14 cellular contexts compared by ENCODE assay signal in the genomic region with DNA sequence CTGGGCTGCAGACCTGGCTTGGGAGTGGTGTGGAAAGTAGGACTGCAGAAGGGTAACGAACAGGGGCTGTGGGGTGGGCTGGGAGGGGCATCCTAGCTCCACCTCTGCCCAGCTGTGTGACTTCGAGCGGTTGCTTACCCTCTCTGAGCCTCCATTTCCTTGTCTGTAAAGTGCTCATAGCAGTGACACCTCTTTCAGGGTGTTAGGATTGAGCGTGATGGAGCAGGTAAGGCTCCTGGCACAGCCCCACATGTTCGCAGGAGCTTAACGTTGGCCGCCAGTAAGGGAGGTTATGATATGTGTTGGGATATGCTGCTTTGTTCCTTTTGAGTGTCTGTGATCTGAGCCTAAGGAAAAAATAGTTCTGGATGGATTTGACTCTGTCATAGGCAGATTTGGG. TPM values are rescaled to one million over a fixed set of nuclear protein-coding genes. Genes with fewer than 3 reads are reported as not detected.
DNase-seq lines count a peak whose midpoint lies in the region; ATAC-seq and TF ChIP-seq lines count a peak whose summit lies in the region.
"Had no signal": no experiment of that assay in that cellular context is flagged by ENCODE, and none has a peak within 500 bp of the region (broad histone marks: within the 10 kb centered on the region; RNA-seq: fewer than 3 reads in every experiment).

No MANE protein-coding gene starts in this region.

- CTCF ChIA-PET in WTC11 (lab: Charles Lee) = interaction anchor here (1.0 to 2.1 kb wide), 6 partner anchors 9 to 45 kb away, joined by 3 to 12 read pairs (median 8); no protein-coding TSS in a partner anchor

- H3K36me3 Mint-ChIP-seq in WTC11 (no peaks in the 10 kb centered on the region), neural crest cell (ENCODE audit: low read depth) (no peaks in the 10 kb centered on the region)
- H3K36me3 Mint-ChIP-seq: activated naive CD4-positive, alpha-beta T cell treated with anti-CD3 and anti-CD28 coated beads, Interleukin-2, amount 10 ng/mL, durations not matched to agents 7 days and 5 days had no signal

- H3K27me3 ChIP-seq in tibial artery = no peaks in the 10 kb centered on the region

- DNase-seq in WTC11 (ENCODE audit: low spot score) (no peak), neural crest cell (ENCODE audit: low read depth, low spot score) (no peak), tibial artery (no peak)
- DNase-seq: activated naive CD4-positive, alpha-beta T cell treated with anti-CD3 and anti-CD28 coated beads, Interleukin-2, amount 10 ng/mL, durations not matched to agents 7 days and 5 days; cerebellar nuclear complex; NCI-H1105 treated with DMSO at 0.1 percent for 48 hours; NCI-H510A treated with DMSO at 0.1 percent for 48 hours; occipital lobe; T-helper 9 cell had no signal

- H3K27ac ChIP-seq in tibial artery = peak overlapping the region; percentile 83 to 96

- POLR2A ChIA-PET in WTC11 (lab: Charles Lee) = interaction anchor here (1.0 kb wide), 1 partner anchor 12 kb away, joined by 3 read pairs; no protein-coding TSS in a partner anchor

- H3K9me3 ChIP-seq in tibial artery = no peaks in the 10 kb centered on the region

- H3K4me1 Mint-ChIP-seq in WTC11 (peaks cover 53% of the 10 kb centered on the region), neural crest cell (peaks cover 40% of the 10 kb centered on the region)
- H3K4me1 Mint-ChIP-seq: activated naive CD4-positive, alpha-beta T cell treated with anti-CD3 and anti-CD28 coated beads, Interleukin-2, amount 10 ng/mL, durations not matched to agents 7 days and 5 days had no signal

- no peaks in the 10 kb centered on the region for H3K36me3 ChIP-seq in tibial artery

- ATAC-seq in WTC11 (no peak), esophagus mucosa (peak; percentile 17), HG03135 (IDR thresholded peaks at IDR 0.05; ENCODE audit: unreplicated experiment) (no peak), HG03520 (IDR thresholded peaks at IDR 0.05; ENCODE audit: unreplicated experiment) (no peak), GM21619 (IDR thresholded peaks at IDR 0.05; ENCODE audit: unreplicated experiment) (no peak)

- no peaks in the 10 kb centered on the region for H3K9me3 Mint-ChIP-seq in WTC11
- no peaks in the 10 kb centered on the region for H3K9me3 Mint-ChIP-seq in neural crest cell
- H3K9me3 Mint-ChIP-seq: activated naive CD4-positive, alpha-beta T cell treated with anti-CD3 and anti-CD28 coated beads, Interleukin-2, amount 10 ng/mL, durations not matched to agents 7 days and 5 days; stimulated activated naive CD8-positive, alpha-beta T cell treated with anti-CD3 and anti-CD28 coated beads, Interleukin-15, Interleukin-2, amounts not matched to agents 100 ng/mL and 50 ng/mL, for 24 hours had no signal

- no peak for TF ChIP-seq CTCF in WTC11 (IDR thresholded peaks at IDR 0.05)
- no peak for TF ChIP-seq CTCF in neural crest cell (conservative IDR thresholded peaks at IDR 0.05)
- TF ChIP-seq CTCF in tibial artery (IDR thresholded peaks at IDR 0.05) = no peak

- no peak overlapping the region for H3K4me3 Mint-ChIP-seq in WTC11
- no peak overlapping the region for H3K4me3 Mint-ChIP-seq in neural crest cell
- H3K4me3 Mint-ChIP-seq: activated naive CD4-positive, alpha-beta T cell treated with anti-CD3 and anti-CD28 coated beads, Interleukin-2, amount 10 ng/mL, durations not matched to agents 7 days and 5 days; stimulated activated naive CD8-positive, alpha-beta T cell treated with anti-CD3 and anti-CD28 coated beads, Interleukin-15, Interleukin-2, amounts not matched to agents 100 ng/mL and 50 ng/mL, for 24 hours had no signal

- no peaks in the 10 kb centered on the region for H3K27me3 Mint-ChIP-seq in WTC11 (ENCODE audit: low read depth)
- H3K27me3 Mint-ChIP-seq in neural crest cell (ENCODE audit: low read depth) = no peaks in the 10 kb centered on the region
- H3K27me3 Mint-ChIP-seq: activated naive CD4-positive, alpha-beta T cell treated with anti-CD3 and anti-CD28 coated beads, Interleukin-2, amount 10 ng/mL, durations not matched to agents 7 days and 5 days; stimulated activated naive CD8-positive, alpha-beta T cell treated with anti-CD3 and anti-CD28 coated beads, Interleukin-15, Interleukin-2, amounts not matched to agents 100 ng/mL and 50 ng/mL, for 24 hours had no signal

- intact Hi-C loops in tibial artery (cut with DNase I; ENCODE audit: low total_unique reads) = no loop called here

- H3K27ac Mint-ChIP-seq in WTC11 (peak overlapping the region; percentile 92), neural crest cell (ENCODE audit: unreplicated experiment) (peak overlapping the region; percentile 89)
- H3K27ac Mint-ChIP-seq: activated naive CD4-positive, alpha-beta T cell treated with anti-CD3 and anti-CD28 coated beads, Interleukin-2, amount 10 ng/mL, durations not matched to agents 7 days and 5 days; stimulated activated naive CD8-positive, alpha-beta T cell treated with anti-CD3 and anti-CD28 coated beads, Interleukin-15, Interleukin-2, amounts not matched to agents 100 ng/mL and 50 ng/mL, for 24 hours had no signal

- H3K4me1 ChIP-seq in tibial artery = peaks cover 7 to 100% (median 86%) of the 10 kb centered on the region in 4 donors

- no peak overlapping the region for H3K4me3 ChIP-seq in tibial artery

TF ChIP-seq in WTC11, 78 proteins besides CTCF, POLR2A, EP300 and RAD21 (continues in another document):
- TF ChIP-seq SOX15 (CRISPR knock-in tag; IDR thresholded peaks at IDR 0.05) (no peak), ZNF416 (CRISPR knock-in tag; IDR thresholded peaks at IDR 0.05) (no peak), PRRX2 (CRISPR knock-in tag; IDR thresholded peaks at IDR 0.05) (no peak), GABPB1 (CRISPR knock-in tag; IDR thresholded peaks at IDR 0.05) (no peak), KAT7 (CRISPR knock-in tag; IDR thresholded peaks at IDR 0.05; ENCODE audit: borderline replicate concordance) (no peak), ZNF138 (CRISPR knock-in tag; conservative IDR thresholded peaks at IDR 0.05) (no peak), ZNF671 (CRISPR knock-in tag; IDR thresholded peaks at IDR 0.05) (no peak), RORB (CRISPR knock-in tag; IDR thresholded peaks at IDR 0.05) (no peak), ELF4 (CRISPR knock-in tag; IDR thresholded peaks at IDR 0.05; ENCODE audit: low read depth) (no peak)
- TF ChIP-seq, protein P1, sequence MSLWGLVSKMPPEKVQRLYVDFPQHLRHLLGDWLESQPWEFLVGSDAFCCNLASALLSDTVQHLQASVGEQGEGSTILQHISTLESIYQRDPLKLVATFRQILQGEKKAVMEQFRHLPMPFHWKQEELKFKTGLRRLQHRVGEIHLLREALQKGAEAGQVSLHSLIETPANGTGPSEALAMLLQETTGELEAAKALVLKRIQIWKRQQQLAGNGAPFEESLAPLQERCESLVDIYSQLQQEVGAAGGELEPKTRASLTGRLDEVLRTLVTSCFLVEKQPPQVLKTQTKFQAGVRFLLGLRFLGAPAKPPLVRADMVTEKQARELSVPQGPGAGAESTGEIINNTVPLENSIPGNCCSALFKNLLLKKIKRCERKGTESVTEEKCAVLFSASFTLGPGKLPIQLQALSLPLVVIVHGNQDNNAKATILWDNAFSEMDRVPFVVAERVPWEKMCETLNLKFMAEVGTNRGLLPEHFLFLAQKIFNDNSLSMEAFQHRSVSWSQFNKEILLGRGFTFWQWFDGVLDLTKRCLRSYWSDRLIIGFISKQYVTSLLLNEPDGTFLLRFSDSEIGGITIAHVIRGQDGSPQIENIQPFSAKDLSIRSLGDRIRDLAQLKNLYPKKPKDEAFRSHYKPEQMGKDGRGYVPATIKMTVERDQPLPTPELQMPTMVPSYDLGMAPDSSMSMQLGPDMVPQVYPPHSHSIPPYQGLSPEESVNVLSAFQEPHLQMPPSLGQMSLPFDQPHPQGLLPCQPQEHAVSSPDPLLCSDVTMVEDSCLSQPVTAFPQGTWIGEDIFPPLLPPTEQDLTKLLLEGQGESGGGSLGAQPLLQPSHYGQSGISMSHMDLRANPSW (CRISPR knock-in tag; conservative IDR thresholded peaks at IDR 0.05; ENCODE audit: low read depth) = no peak
- TF ChIP-seq, protein P2, sequence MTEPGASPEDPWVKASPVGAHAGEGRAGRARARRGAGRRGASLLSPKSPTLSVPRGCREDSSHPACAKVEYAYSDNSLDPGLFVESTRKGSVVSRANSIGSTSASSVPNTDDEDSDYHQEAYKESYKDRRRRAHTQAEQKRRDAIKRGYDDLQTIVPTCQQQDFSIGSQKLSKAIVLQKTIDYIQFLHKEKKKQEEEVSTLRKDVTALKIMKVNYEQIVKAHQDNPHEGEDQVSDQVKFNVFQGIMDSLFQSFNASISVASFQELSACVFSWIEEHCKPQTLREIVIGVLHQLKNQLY (CRISPR knock-in tag; IDR thresholded peaks at IDR 0.05) = no peak
- TF ChIP-seq, protein P3, sequence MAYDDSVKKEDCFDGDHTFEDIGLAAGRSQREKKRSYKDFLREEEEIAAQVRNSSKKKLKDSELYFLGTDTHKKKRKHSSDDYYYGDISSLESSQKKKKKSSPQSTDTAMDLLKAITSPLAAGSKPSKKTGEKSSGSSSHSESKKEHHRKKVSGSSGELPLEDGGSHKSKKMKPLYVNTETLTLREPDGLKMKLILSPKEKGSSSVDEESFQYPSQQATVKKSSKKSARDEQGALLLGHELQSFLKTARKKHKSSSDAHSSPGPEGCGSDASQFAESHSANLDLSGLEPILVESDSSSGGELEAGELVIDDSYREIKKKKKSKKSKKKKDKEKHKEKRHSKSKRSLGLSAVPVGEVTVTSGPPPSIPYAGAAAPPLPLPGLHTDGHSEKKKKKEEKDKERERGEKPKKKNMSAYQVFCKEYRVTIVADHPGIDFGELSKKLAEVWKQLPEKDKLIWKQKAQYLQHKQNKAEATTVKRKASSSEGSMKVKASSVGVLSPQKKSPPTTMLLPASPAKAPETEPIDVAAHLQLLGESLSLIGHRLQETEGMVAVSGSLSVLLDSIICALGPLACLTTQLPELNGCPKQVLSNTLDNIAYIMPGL (CRISPR knock-in tag; IDR thresholded peaks at IDR 0.05) = no peak
- TF ChIP-seq, protein P4, sequence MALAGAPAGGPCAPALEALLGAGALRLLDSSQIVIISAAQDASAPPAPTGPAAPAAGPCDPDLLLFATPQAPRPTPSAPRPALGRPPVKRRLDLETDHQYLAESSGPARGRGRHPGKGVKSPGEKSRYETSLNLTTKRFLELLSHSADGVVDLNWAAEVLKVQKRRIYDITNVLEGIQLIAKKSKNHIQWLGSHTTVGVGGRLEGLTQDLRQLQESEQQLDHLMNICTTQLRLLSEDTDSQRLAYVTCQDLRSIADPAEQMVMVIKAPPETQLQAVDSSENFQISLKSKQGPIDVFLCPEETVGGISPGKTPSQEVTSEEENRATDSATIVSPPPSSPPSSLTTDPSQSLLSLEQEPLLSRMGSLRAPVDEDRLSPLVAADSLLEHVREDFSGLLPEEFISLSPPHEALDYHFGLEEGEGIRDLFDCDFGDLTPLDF (CRISPR knock-in tag; IDR thresholded peaks at IDR 0.05) = no peak

RNA-seq across cellular contexts. Expression of a gene that starts 2.1 kb away (rescaled TPM):
- total RNA-seq in WTC11 (2021) = 58.1 to 69.9 TPM (median 61.5 TPM) in 3 replicates
- 112 TPM for total RNA-seq in esophagus mucosa
- 108 and 112 TPM in 2 replicates for total RNA-seq in neural crest cell
